In the genomic region with DNA sequence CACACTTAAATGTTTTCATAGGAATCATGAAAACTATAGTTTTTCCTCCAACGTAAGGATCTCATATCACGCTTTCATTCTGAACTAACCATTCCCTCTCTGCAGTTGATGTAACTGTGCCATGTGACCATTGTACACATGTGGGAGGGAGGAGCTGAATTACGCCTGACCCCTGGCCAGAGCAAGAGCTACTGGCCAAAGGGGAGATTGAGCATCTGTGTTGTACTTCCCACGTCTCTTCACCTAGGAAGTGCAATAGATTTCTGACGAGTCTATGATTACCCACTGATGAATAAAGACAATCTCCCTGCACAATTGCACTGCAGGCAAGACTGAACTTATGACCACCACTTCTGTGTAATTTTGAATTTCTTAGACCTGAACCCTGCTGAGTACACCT, we compare ENCODE assay signal across 1 cellular context.
TF ChIP-seq lines count a peak whose summit lies in the region.

No MANE protein-coding gene starts in this region.

TF ChIP-seq in K562, 482 proteins besides CTCF, POLR2A, EP300 and RAD21 (continued from another document):
- TF ChIP-seq MYC (IDR thresholded peaks at IDR 0.05; ENCODE audit: low read depth, low read length) (0 out of 2 replicates have a peak, but pooled peaks have one; percentile 30), MYC (CRISPR knock-in tag; IDR thresholded peaks at IDR 0.05; ENCODE audit: borderline replicate concordance, low read depth) (no peak), CLOCK (CRISPR knock-in tag; IDR thresholded peaks at IDR 0.05; ENCODE audit: borderline replicate concordance) (no peak), DMBX1 (CRISPR knock-in tag; IDR thresholded peaks at IDR 0.05; ENCODE audit: borderline replicate concordance) (peak; percentile 26; the same call in 1 of the 2 replicates), ZNF280B (CRISPR knock-in tag; IDR thresholded peaks at IDR 0.05) (no peak), SMAD4 (CRISPR knock-in tag; conservative IDR thresholded peaks at IDR 0.05) (no peak), TFE3 (CRISPR knock-in tag; IDR thresholded peaks at IDR 0.05) (peak; percentile 11; the same call in 1 of the 2 replicates), SIN3B (IDR thresholded peaks at IDR 0.05; ENCODE audit: low read depth) (no peak)
